1 cellular context compared by ENCODE assay signal in the genomic region with DNA sequence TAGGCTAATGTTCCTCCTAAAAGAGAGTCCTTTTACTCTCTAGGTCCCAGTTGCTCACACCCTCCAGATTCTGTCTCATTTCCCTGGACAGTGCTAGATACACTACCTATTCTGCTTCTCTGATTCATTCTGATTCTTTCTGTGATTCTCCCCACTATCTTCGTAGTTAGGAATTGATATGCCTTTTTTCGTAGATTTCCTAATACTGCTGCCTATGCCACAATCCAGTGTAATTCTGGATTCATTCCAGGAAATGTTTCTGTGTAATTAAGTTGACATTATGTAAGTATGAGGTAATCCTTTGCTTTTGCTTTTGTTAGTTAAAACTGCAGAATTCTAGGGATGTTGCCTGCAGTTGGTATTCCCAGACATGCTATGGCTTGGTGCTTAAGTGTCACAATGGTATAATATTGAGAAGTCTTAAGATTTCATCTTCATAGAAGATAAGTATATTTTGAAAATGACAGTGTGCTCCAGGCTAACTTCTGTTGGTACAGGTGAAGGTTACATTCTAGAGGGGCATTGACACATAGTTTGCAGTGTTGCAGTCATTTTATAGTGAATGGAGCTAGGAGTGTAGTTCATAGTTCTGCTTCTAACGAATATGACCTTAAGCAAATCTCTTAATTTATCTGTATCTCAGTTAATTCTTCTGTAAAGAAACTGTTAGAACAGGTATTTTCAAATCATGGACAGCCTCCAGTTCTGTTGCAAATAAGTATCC.
TF ChIP-seq lines count a peak whose summit lies in the region.

No MANE protein-coding gene starts in this region.

TF ChIP-seq in SK-N-SH, 30 proteins besides CTCF, POLR2A, EP300 and RAD21 (continued from another document):
- TF ChIP-seq POLR2AphosphoS5 (IDR thresholded peaks at IDR 0.05; ENCODE audit: low read depth, low read length) (no peak), MXI1 (IDR thresholded peaks at IDR 0.05; ENCODE audit: low read depth, low read length) (no peak), GABPA (IDR thresholded peaks at IDR 0.05; ENCODE audit: low read depth) (no peak), RFX5 (IDR thresholded peaks at IDR 0.05; ENCODE audit: low read length) (no peak)
